Comparison of ENCODE assay signal across 16 cellular contexts in genomic region chr20:25340380-25340779, GRCh38.
"Had no signal": no experiment of that assay in that cellular context is flagged by ENCODE, and none has a peak within 500 bp of the region (broad histone marks: within the 10 kb centered on the region; RNA-seq: fewer than 3 reads in every experiment).

No MANE protein-coding gene starts in this region.

- H3K27me3 Mint-ChIP-seq: activated B cell treated with CpG ODN at 0.5 μM for 24 hours; activated CD4-positive, alpha-beta T cell treated with anti-CD3 and anti-CD28 coated beads, Interleukin-2, amount 10 ng/mL, durations not matched to agents 24 days and 14 days had no signal

- H3K4me3 Mint-ChIP-seq: activated B cell treated with CpG ODN at 0.5 μM for 24 hours; activated CD4-positive, alpha-beta T cell treated with anti-CD3 and anti-CD28 coated beads, Interleukin-2, amount 10 ng/mL, durations not matched to agents 24 days and 14 days; mesothelial cell of epicardium; nephron progenitor cell had no signal

- H3K27ac Mint-ChIP-seq: activated B cell treated with CpG ODN at 0.5 μM for 24 hours; activated CD4-positive, alpha-beta T cell treated with anti-CD3 and anti-CD28 coated beads, Interleukin-2, amount 10 ng/mL, durations not matched to agents 24 days and 14 days had no signal

- H3K4me3 ChIP-seq: breast epithelium, heart left ventricle, lower lobe of right lung, right lobe of liver, smooth muscle cell, stomach, testis had no signal

- H3K27me3 ChIP-seq: breast epithelium, heart left ventricle, right lobe of liver, stomach, testis had no signal

- H3K4me1 ChIP-seq: breast epithelium had no signal

- H3K4me2 ChIP-seq: smooth muscle cell had no signal

- DNase-seq: activated B cell treated with CpG ODN at 0.5 μM for 24 hours; activated CD4-positive, alpha-beta T cell treated with anti-CD3 and anti-CD28 coated beads, Interleukin-2, amount 10 ng/mL, durations not matched to agents 24 days and 14 days; activated CD8-positive, alpha-beta memory T cell treated with anti-CD3 and anti-CD28 coated beads for 24 hours; activated naive CD4-positive, alpha-beta T cell treated with Interleukin-2 at 50 U/mL for 16 hours; anterior cingulate cortex; heart left ventricle; left cardiac atrium; lower lobe of right lung; nephron progenitor cell; right lobe of liver; T-helper 2 cell; testis had no signal

- H3K9me3 ChIP-seq: breast epithelium, heart left ventricle, lower lobe of right lung, right lobe of liver, stomach, testis had no signal

- H3K36me3 ChIP-seq: breast epithelium, right lobe of liver had no signal

- H3K9me3 Mint-ChIP-seq: activated CD4-positive, alpha-beta T cell treated with anti-CD3 and anti-CD28 coated beads, Interleukin-2, amount 10 ng/mL, durations not matched to agents 24 days and 14 days had no signal

- ATAC-seq: left cardiac atrium had no signal

- H3K27ac ChIP-seq: breast epithelium, heart left ventricle, lower lobe of right lung, right lobe of liver, testis had no signal
